ENCODE assay signal across 24 cellular contexts in genomic region chr6:168226095-168226781, GRCh38.
DNase-seq lines count a peak whose midpoint lies in the region; ATAC-seq and TF ChIP-seq lines count a peak whose summit lies in the region.
"Had no signal": no experiment of that assay in that cellular context is flagged by ENCODE, and none has a peak within 500 bp of the region (broad histone marks: within the 10 kb centered on the region; RNA-seq: fewer than 3 reads in every experiment).

No MANE protein-coding gene starts in this region.

- H3K27ac ChIP-seq in right cardiac atrium (ENCODE audit: low read length) (peak overlapping the region; percentile 39), neuronal stem cell (replicated peaks; ENCODE audit: low read length) (no peak overlapping the region), aorta (ENCODE audit: low read depth in 1 of 2, low read length in 2 of 2) (no peak overlapping the region)
- H3K27ac ChIP-seq: BLaER1 treated with 17β-estradiol and CSF1 and Interleukin-3, amounts not matched to agents 10 nM and 100 nM; epithelial cell of prostate; HL-60; ovary had no signal

- H3K27ac Mint-ChIP-seq in natural killer cell treated with Interleukin-12 subunit alpha and Interleukin-12 subunit beta and Interleukin-15 and Interleukin-18, amount 100 ng/mL, for 72 hours = no peak overlapping the region
- H3K27ac Mint-ChIP-seq in natural killer cell = no peak overlapping the region
- H3K27ac Mint-ChIP-seq: IgD-negative memory B cell; stimulated activated naive CD8-positive, alpha-beta T cell treated with anti-CD3 and anti-CD28 coated beads, Interleukin-15, Interleukin-2, amounts not matched to agents 100 ng/mL and 50 ng/mL, for 24 hours had no signal

- peak in 1 of 2 donors; percentile 46 for ATAC-seq in natural killer cell treated with Interleukin-12 subunit alpha and Interleukin-12 subunit beta and Interleukin-15 and Interleukin-18, amount 100 ng/mL, for 72 hours
- ATAC-seq in natural killer cell = no peak
- ATAC-seq in right cardiac atrium = peak; percentile 40 to 48
- peak; percentile 36 for ATAC-seq in aorta (ENCODE audit: low FRiP score)
- ATAC-seq: activated CD4-positive, CD25-positive, alpha-beta regulatory T cell treated with anti-CD3 and anti-CD28 coated beads, Interleukin-2, amount 50 U/mL, for 24 hours; activated T-cell treated with anti-CD3 and anti-CD28 coated beads, Interleukin-2, amount 50 U/mL, for 4 hours had no signal

- H3K4me3 Mint-ChIP-seq in natural killer cell treated with Interleukin-12 subunit alpha and Interleukin-12 subunit beta and Interleukin-15 and Interleukin-18, amount 100 ng/mL, for 72 hours = no peak overlapping the region
- no peak overlapping the region for H3K4me3 Mint-ChIP-seq in natural killer cell
- H3K4me3 Mint-ChIP-seq: activated T-cell treated with anti-CD3 and anti-CD28 coated beads, Interleukin-2, amount 50 U/mL, for 4 hours; IgD-negative memory B cell; stimulated activated naive CD8-positive, alpha-beta T cell treated with anti-CD3 and anti-CD28 coated beads, Interleukin-15, Interleukin-2, amounts not matched to agents 100 ng/mL and 50 ng/mL, for 24 hours had no signal

- H3K14ac ChIP-seq in neuronal stem cell (ENCODE audit: low read length) = no peak overlapping the region

- peak; percentile 50 for DNase-seq in natural killer cell treated with Interleukin-12 subunit alpha and Interleukin-12 subunit beta and Interleukin-15 and Interleukin-18, amount 100 ng/mL, for 72 hours (ENCODE audit: low spot score)
- DNase-seq in natural killer cell (no peak), right cardiac atrium (no peak), neuronal stem cell (ENCODE audit: low spot score) (no peak), aorta (no peak), posterior vena cava (ENCODE audit: low spot score) (no peak), KG1 (lab: John Stamatoyannopoulos, UW) (no peak), COLO668 (lab: John Stamatoyannopoulos, UW; ENCODE audit: unreplicated experiment) (no peak)
- DNase-seq: activated CD8-positive, alpha-beta memory T cell treated with anti-CD3 and anti-CD28 coated beads for 24 hours; activated naive CD4-positive, alpha-beta T cell treated with Interleukin-2 at 50 U/mL for 16 hours; activated T-cell treated with anti-CD3 and anti-CD28 coated beads, Interleukin-2, amount 50 U/mL, for 4 hours; amniotic stem cell; MG63; NCI-H1417 treated with DMSO at 0.1 percent for 48 hours; NCI-H510A treated with DMSO at 0.1 percent for 48 hours; ovary; small intestine; stimulated activated CD4-positive, alpha-beta T cell treated with anti-CD3 and anti-CD28 coated beads, Interleukin-4, amount 100 ng/mL, for 1 hour had no signal

- no peaks in the 10 kb centered on the region for H3K9me3 Mint-ChIP-seq in natural killer cell treated with Interleukin-12 subunit alpha and Interleukin-12 subunit beta and Interleukin-15 and Interleukin-18, amount 100 ng/mL, for 72 hours
- no peaks in the 10 kb centered on the region for H3K9me3 Mint-ChIP-seq in natural killer cell
- H3K9me3 Mint-ChIP-seq: activated T-cell treated with anti-CD3 and anti-CD28 coated beads, Interleukin-2, amount 50 U/mL, for 4 hours; IgD-negative memory B cell; stimulated activated naive CD8-positive, alpha-beta T cell treated with anti-CD3 and anti-CD28 coated beads, Interleukin-15, Interleukin-2, amounts not matched to agents 100 ng/mL and 50 ng/mL, for 24 hours had no signal

- H2AK5ac ChIP-seq in neuronal stem cell (ENCODE audit: low read depth, low read length) = no peak overlapping the region

- no peaks in the 10 kb centered on the region for H3K4me1 ChIP-seq in right cardiac atrium (ENCODE audit: control insufficient read depth, insufficient read depth, low read length)
- H3K4me1 ChIP-seq in neuronal stem cell (ENCODE audit: control insufficient read depth in 2 of 2, insufficient read depth in 1 of 2, low read depth in 1 of 2, low read length in 2 of 2) = peaks cover 15 to 30% of the 10 kb centered on the region in 2 donors
- H3K4me1 ChIP-seq in aorta (ENCODE audit: control insufficient read depth in 1 of 2, insufficient read depth in 2 of 2, low read length in 2 of 2) = no peaks in the 10 kb centered on the region

- H3K4ac ChIP-seq in neuronal stem cell (ENCODE audit: low read length) = no peak overlapping the region

- H2BK12ac ChIP-seq in neuronal stem cell (ENCODE audit: low read length) = no peak overlapping the region

- no peak overlapping the region for H3K4me3 ChIP-seq in right cardiac atrium (ENCODE audit: low read length)
- H3K4me3 ChIP-seq in neuronal stem cell (ENCODE audit: low read length in 2 of 2) = no peak overlapping the region
- H3K4me3 ChIP-seq in aorta (ENCODE audit: low read length in 2 of 2) = no peak overlapping the region
- H3K4me3 ChIP-seq: BLaER1 treated with 17β-estradiol and CSF1 and Interleukin-3, amounts not matched to agents 10 nM and 100 nM; MG63; ovary had no signal

- peaks cover 0 to 19% of the 10 kb centered on the region in 2 donors for H3K27me3 Mint-ChIP-seq in natural killer cell treated with Interleukin-12 subunit alpha and Interleukin-12 subunit beta and Interleukin-15 and Interleukin-18, amount 100 ng/mL, for 72 hours
- peaks cover 9 to 12% of the 10 kb centered on the region in 2 donors for H3K27me3 Mint-ChIP-seq in natural killer cell (ENCODE audit: low read depth in 2 of 2)

- no peaks in the 10 kb centered on the region for H3K4me1 Mint-ChIP-seq in natural killer cell treated with Interleukin-12 subunit alpha and Interleukin-12 subunit beta and Interleukin-15 and Interleukin-18, amount 100 ng/mL, for 72 hours (ENCODE audit: low read depth in 2 of 2)
- no peaks in the 10 kb centered on the region for H3K4me1 Mint-ChIP-seq in natural killer cell
- H3K4me1 Mint-ChIP-seq: IgD-negative memory B cell had no signal

- H3K9me3 ChIP-seq in right cardiac atrium (ENCODE audit: control insufficient read depth, low read length) = no peaks in the 10 kb centered on the region
- peaks cover 0 to 3% of the 10 kb centered on the region in 2 donors for H3K9me3 ChIP-seq in neuronal stem cell (replicated peaks in 1 of 2; ENCODE audit: control insufficient read depth in 2 of 2, insufficient read depth in 1 of 2, low read depth in 1 of 2, low read length in 2 of 2)
- H3K9me3 ChIP-seq in aorta (ENCODE audit: control insufficient read depth, low read length) = no peaks in the 10 kb centered on the region
- H3K9me3 ChIP-seq: BLaER1 treated with 17β-estradiol and CSF1 and Interleukin-3, amounts not matched to agents 10 nM and 100 nM; MG63; ovary had no signal

- no peaks in the 10 kb centered on the region for H3K27me3 ChIP-seq in right cardiac atrium (ENCODE audit: control insufficient read depth, insufficient read depth)
- peaks cover 0 to 2% (median 0%) of the 10 kb centered on the region in 3 experiments for H3K27me3 ChIP-seq in neuronal stem cell (ENCODE audit: control insufficient read depth in 3 of 3, insufficient read depth in 3 of 3, low read depth in 1 of 3, low read length in 3 of 3)
- no peaks in the 10 kb centered on the region for H3K27me3 ChIP-seq in aorta (ENCODE audit: control insufficient read depth in 1 of 2, insufficient read depth in 2 of 2, low read length in 1 of 2)
- H3K27me3 ChIP-seq: MG63, ovary had no signal

- no peak overlapping the region for H4K8ac ChIP-seq in neuronal stem cell (ENCODE audit: low read depth, low read length)

- 52% methylated on average over 10 of the region's 10 CpGs for WGBS in right cardiac atrium
- WGBS in neuronal stem cell (ENCODE audit: extremely low coverage in 2 of 2, insufficient read length in 2 of 2, insufficient replicate concordance in 1 of 2), 2 donors = no CpG with 5 or more reads among the region's 10 CpGs
- WGBS in aorta, 2 donors = 50 to 55% methylated on average over 10 of the region's 10 CpGs

- no peak overlapping the region for H2BK5ac ChIP-seq in neuronal stem cell (ENCODE audit: low read length)

- H3K18ac ChIP-seq in neuronal stem cell (ENCODE audit: low read length) = peak overlapping the region; percentile 37

- H3K23ac ChIP-seq in neuronal stem cell (ENCODE audit: low read depth, low read length, poor library complexity) = no peak overlapping the region

- no peak overlapping the region for H3K4me2 ChIP-seq in neuronal stem cell (ENCODE audit: insufficient read depth, low read length, poor library complexity, severe bottlenecking)

- no peak overlapping the region for H4K91ac ChIP-seq in neuronal stem cell (ENCODE audit: low read depth, low read length, poor library complexity)

- H2AFZ ChIP-seq in neuronal stem cell (ENCODE audit: low read length) = peak overlapping the region; percentile 42

- H3K79me1 ChIP-seq in neuronal stem cell (ENCODE audit: low read depth, low read length) = no peaks in the 10 kb centered on the region

- intact Hi-C loops in natural killer cell (cut with micrococcal nuclease) = no loop called here
- intact Hi-C loops in right cardiac atrium (cut with DNase I) = no loop called here
- intact Hi-C loops in aorta (cut with DNase I) = no loop called here
- intact Hi-C loops in posterior vena cava (cut with DNase I) = no loop called here

- H2BK15ac ChIP-seq in neuronal stem cell (ENCODE audit: low read length) = no peak overlapping the region

- no peak overlapping the region for H2BK120ac ChIP-seq in neuronal stem cell (ENCODE audit: low read depth, low read length)

- H3K9ac ChIP-seq in neuronal stem cell (ENCODE audit: low read depth, low read length, poor library complexity) = no peak overlapping the region
- H3K9ac ChIP-seq: BLaER1 treated with 17β-estradiol and CSF1 and Interleukin-3, amounts not matched to agents 10 nM and 100 nM had no signal

- H3K36me3 ChIP-seq in neuronal stem cell (replicated peaks in 1 of 2; ENCODE audit: control insufficient read depth in 2 of 2, insufficient read depth in 2 of 2, low read length in 2 of 2) (no peaks in the 10 kb centered on the region), aorta (ENCODE audit: control insufficient read depth in 1 of 2, insufficient read depth in 2 of 2, low read length in 1 of 2) (no peaks in the 10 kb centered on the region)
- H3K36me3 ChIP-seq: BLaER1 treated with 17β-estradiol and CSF1 and Interleukin-3, amounts not matched to agents 10 nM and 100 nM; MG63; ovary had no signal

- H3K36me3 Mint-ChIP-seq in natural killer cell treated with Interleukin-12 subunit alpha and Interleukin-12 subunit beta and Interleukin-15 and Interleukin-18, amount 100 ng/mL, for 72 hours = no peaks in the 10 kb centered on the region
- no peaks in the 10 kb centered on the region for H3K36me3 Mint-ChIP-seq in natural killer cell
- H3K36me3 Mint-ChIP-seq: IgD-negative memory B cell had no signal

- no peak for TF ChIP-seq CTCF in natural killer cell (IDR thresholded peaks at IDR 0.05)

Comparison
In these comparisons a context has a peak if more than half of its experiments do, and no peak if none do; other contexts are left out.
1. ATAC-seq: peak in right cardiac atrium (2 of 2) and aorta (single experiment); none in natural killer cell (0 of 3).